In genomic region chr11:131073167-131073566, GRCh38 we compare ENCODE assay signal across 20 cellular contexts.
"Had no signal": no experiment of that assay in that cellular context is flagged by ENCODE, and none has a peak within 500 bp of the region (broad histone marks: within the 10 kb centered on the region; RNA-seq: fewer than 3 reads in every experiment).

No MANE protein-coding gene starts in this region.

- H3K27ac Mint-ChIP-seq: naive thymus-derived CD8-positive, alpha-beta T cell; stimulated activated naive B cell treated with anti-CD40 and anti-IgM and Interleukin-4, amounts not matched to agents 10 μg/mL and 1 μg/mL and 100 μg/mL, for 72 hours had no signal

- H3K4me1 ChIP-seq: heart left ventricle, spleen, stomach, transverse colon had no signal

- H3K36me3 ChIP-seq: heart left ventricle, neutrophil, spleen, stomach, thoracic aorta, transverse colon had no signal

- H3K36me3 Mint-ChIP-seq: naive thymus-derived CD8-positive, alpha-beta T cell; stimulated activated naive B cell treated with anti-CD40 and anti-IgM and Interleukin-4, amounts not matched to agents 10 μg/mL and 1 μg/mL and 100 μg/mL, for 72 hours had no signal

- H3K27me3 ChIP-seq: neutrophil, spleen, stomach, transverse colon had no signal

- H3K9me3 ChIP-seq: heart left ventricle, mucosa of descending colon, neutrophil, spleen, stomach, thoracic aorta, transverse colon had no signal

- H3K4me3 ChIP-seq: coronary artery, heart left ventricle, mucosa of descending colon, spleen, stomach, thoracic aorta, transverse colon had no signal

- DNase-seq: effector CD4-positive, alpha-beta T cell; heart left ventricle; hippocampal formation; mammary epithelial cell; mucosa of descending colon; naive thymus-derived CD8-positive, alpha-beta T cell; posterior cingulate gyrus; spleen; stimulated activated CD4-positive, alpha-beta T cell treated with anti-CD3 and anti-CD28 coated beads, Interleukin-15, amount 100 ng/mL, for 24 hours; stimulated activated CD4-positive, alpha-beta T cell treated with anti-CD3 and anti-CD28 coated beads, Interleukin-2, amount 100 ng/mL, for 24 hours; stimulated activated CD4-positive, alpha-beta T cell treated with anti-CD3 and anti-CD28 coated beads, Interleukin-4, amount 100 ng/mL, for 4 hours; stimulated activated naive B cell treated with anti-CD40 and anti-IgM and Interleukin-4, amounts not matched to agents 10 μg/mL and 1 μg/mL and 100 μg/mL, for 72 hours; stomach; substantia nigra; transverse colon had no signal

- H3K4me3 Mint-ChIP-seq: naive thymus-derived CD8-positive, alpha-beta T cell; stimulated activated naive B cell treated with anti-CD40 and anti-IgM and Interleukin-4, amounts not matched to agents 10 μg/mL and 1 μg/mL and 100 μg/mL, for 72 hours had no signal

- H3K27ac ChIP-seq: coronary artery, heart left ventricle, neutrophil, spleen, stomach, thoracic aorta, transverse colon had no signal

- ATAC-seq: left lobe of liver; mucosa of descending colon; naive thymus-derived CD8-positive, alpha-beta T cell; sciatic nerve had no signal

- H3K4me1 Mint-ChIP-seq: naive thymus-derived CD8-positive, alpha-beta T cell; stimulated activated naive B cell treated with anti-CD40 and anti-IgM and Interleukin-4, amounts not matched to agents 10 μg/mL and 1 μg/mL and 100 μg/mL, for 72 hours had no signal
